8 cellular contexts compared by ENCODE assay signal in the genomic region with DNA sequence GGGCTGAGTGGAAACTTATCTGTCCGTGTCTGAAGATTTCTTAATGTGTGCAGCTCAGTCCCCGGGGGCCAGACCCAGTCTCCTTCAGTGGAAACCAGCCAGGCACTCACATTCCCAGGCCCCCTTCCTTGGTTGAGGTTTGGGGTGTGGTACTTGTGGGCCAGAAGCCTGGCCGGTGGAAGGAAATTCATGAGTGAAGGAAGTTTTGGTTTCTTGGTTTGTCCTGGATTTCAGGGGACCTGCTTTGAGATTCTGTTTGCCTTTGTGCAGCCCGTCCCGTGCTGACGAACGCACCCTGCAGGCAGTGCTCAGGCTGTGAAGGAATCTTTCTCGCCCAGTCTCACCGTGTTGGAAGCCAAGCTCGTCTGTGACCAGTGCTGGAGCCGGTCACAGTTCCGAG. TPM values are rescaled to one million over a fixed set of nuclear protein-coding genes. Genes with fewer than 3 reads are reported as not detected.
A peak's percentile ranks its signal among the peaks of the same experiment; 100 is the strongest.
DNase-seq lines count a peak whose midpoint lies in the region; ATAC-seq and TF ChIP-seq lines count a peak whose summit lies in the region.

No MANE protein-coding gene starts in this region.

- peak overlapping the region; percentile 13 for H3K4me3 ChIP-seq in astrocyte of the spinal cord (ENCODE audit: low read depth, low read length)
- peak overlapping the region; percentile 72 for H3K4me3 ChIP-seq in upper lobe of right lung

- no peak for ATAC-seq in upper lobe of right lung

- peak overlapping the region; percentile 83 for H3K4me3 Mint-ChIP-seq in activated naive CD4-positive, alpha-beta T cell treated with anti-CD3 and anti-CD28 coated beads, Interleukin-2, amount 50 U/mL, for 24 hours

- no peak overlapping the region for H3K27ac ChIP-seq in upper lobe of right lung

- peak overlapping the region; percentile 78 for H3K27ac Mint-ChIP-seq in activated naive CD4-positive, alpha-beta T cell treated with anti-CD3 and anti-CD28 coated beads, Interleukin-2, amount 50 U/mL, for 24 hours

- H3K36me3 Mint-ChIP-seq in activated naive CD4-positive, alpha-beta T cell treated with anti-CD3 and anti-CD28 coated beads, Interleukin-2, amount 50 U/mL, for 24 hours, result peaks cover 2% of the 10 kb centered on the region

- in situ Hi-C loops in astrocyte of the spinal cord (cut with HindIII; ENCODE audit: low sequenced_read_pairs), result no loop called here

- H3K4me1 Mint-ChIP-seq in activated naive CD4-positive, alpha-beta T cell treated with anti-CD3 and anti-CD28 coated beads, Interleukin-2, amount 50 U/mL, for 24 hours, result peaks cover 72% of the 10 kb centered on the region

- DNase-seq in activated naive CD4-positive, alpha-beta T cell treated with anti-CD3 and anti-CD28 coated beads, Interleukin-2, amount 50 U/mL, for 16 hours, result no peak
- peak; percentile 50 for DNase-seq in astrocyte of the spinal cord (ENCODE audit: low read depth, low spot score)
- peak; percentile 60 for DNase-seq in left kidney (ENCODE audit: low read depth, low spot score)
- no peak for DNase-seq in upper lobe of right lung
- no peak for DNase-seq in superior temporal gyrus (ENCODE audit: extremely low spot score)
- DNase-seq in activated CD4-positive, alpha-beta T cell treated with anti-CD3 and anti-CD28 coated beads, Interleukin-2, amount 50 U/mL, for 4 hours, result no peak
- no peak for DNase-seq in NOMO-1 (lab: John Stamatoyannopoulos, UW; ENCODE audit: unreplicated experiment in 2 of 2)

- no peaks in the 10 kb centered on the region for H3K36me3 ChIP-seq in upper lobe of right lung

- no peaks in the 10 kb centered on the region for H3K9me3 Mint-ChIP-seq in activated naive CD4-positive, alpha-beta T cell treated with anti-CD3 and anti-CD28 coated beads, Interleukin-2, amount 50 U/mL, for 24 hours

- no peaks in the 10 kb centered on the region for H3K27me3 ChIP-seq in upper lobe of right lung

- no peaks in the 10 kb centered on the region for H3K27me3 Mint-ChIP-seq in activated naive CD4-positive, alpha-beta T cell treated with anti-CD3 and anti-CD28 coated beads, Interleukin-2, amount 50 U/mL, for 24 hours

- peaks cover 50% of the 10 kb centered on the region for H3K4me1 ChIP-seq in upper lobe of right lung

- intact Hi-C loops in upper lobe of right lung (cut with DNase I), result no loop called here

- no peaks in the 10 kb centered on the region for H3K9me3 ChIP-seq in upper lobe of right lung

- peak; percentile 49 for TF ChIP-seq CTCF in astrocyte of the spinal cord (IDR thresholded peaks at IDR 0.05; ENCODE audit: low read depth, low read length)
- TF ChIP-seq CTCF in upper lobe of right lung (IDR thresholded peaks at IDR 0.05), result peak; percentile 15

RNA-seq across cellular contexts. Expression of a gene that starts 2.9 kb away (rescaled TPM):
- 38.3 TPM for total RNA-seq in upper lobe of right lung

Comparison
In these comparisons a context has a peak if more than half of its experiments do, and no peak if none do; other contexts are left out.
1. DNase-seq: peak in astrocyte of the spinal cord (single experiment) and left kidney (single experiment); none in activated naive CD4-positive, alpha-beta T cell treated with anti-CD3 and anti-CD28 coated beads, Interleukin-2, amount 50 U/mL, for 16 hours (single experiment), upper lobe of right lung (single experiment), superior temporal gyrus (single experiment), activated CD4-positive, alpha-beta T cell treated with anti-CD3 and anti-CD28 coated beads, Interleukin-2, amount 50 U/mL, for 4 hours (0 of 2) and NOMO-1 (0 of 2).